In the genomic region with DNA sequence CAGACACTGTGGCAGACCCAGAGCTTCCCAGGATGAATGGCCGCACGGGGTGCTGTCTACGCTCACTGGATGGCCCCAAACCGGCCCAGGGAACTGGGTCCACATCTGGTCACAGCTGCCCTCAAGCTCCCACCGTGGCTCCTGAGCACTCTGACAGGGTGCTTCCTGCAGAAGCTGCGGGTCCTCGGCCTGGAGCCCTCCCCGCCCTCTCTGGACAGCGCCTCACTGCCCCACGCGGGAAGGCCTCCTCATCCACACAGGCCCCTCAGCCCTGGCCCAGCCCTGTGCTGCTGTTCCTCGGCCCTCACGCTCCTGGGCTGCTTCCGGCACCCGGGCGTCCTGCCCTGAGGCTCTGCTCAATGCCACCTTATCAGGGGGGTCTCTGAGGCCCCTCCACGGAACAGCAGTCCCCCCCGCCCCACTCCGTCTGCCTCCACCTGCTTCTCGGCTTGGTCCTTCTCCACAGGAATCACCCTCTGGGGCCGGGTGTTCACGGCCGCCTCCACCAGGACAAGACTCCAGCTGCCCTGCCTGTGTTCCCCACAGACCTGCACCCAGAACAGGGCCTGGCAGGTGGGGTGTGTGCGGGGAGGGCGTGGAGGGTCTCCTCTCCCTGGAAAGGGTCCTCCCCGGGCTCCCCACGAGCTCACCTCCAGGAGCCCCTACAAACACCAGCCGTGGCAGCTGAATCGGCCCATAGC, we compare ENCODE assay signal across 14 cellular contexts.
"Had no signal": no experiment of that assay in that cellular context is flagged by ENCODE, and none has a peak within 500 bp of the region (broad histone marks: within the 10 kb centered on the region; RNA-seq: fewer than 3 reads in every experiment).

No MANE protein-coding gene starts in this region.

- DNase-seq: activated CD4-positive, CD25-positive, alpha-beta regulatory T cell; amygdala; mesenchymal stem cell; naive B cell; stimulated activated CD4-positive, alpha-beta T cell treated with anti-CD3 and anti-CD28 coated beads, Interleukin-4, amount 100 ng/mL, for 1 hour; T-helper 9 cell; thyroid gland had no signal

- H3K27me3 Mint-ChIP-seq: naive B cell had no signal

- H3K4me3 ChIP-seq: cardiac muscle cell, mucosa of descending colon, pancreas, smooth muscle cell, thyroid gland had no signal

- H3K36me3 ChIP-seq: cardiac muscle cell, neutrophil, pancreas, thyroid gland had no signal

- H3K27ac ChIP-seq: cardiac muscle cell, neutrophil, pancreas, thyroid gland had no signal

- H3K4me1 ChIP-seq: pancreas, thyroid gland had no signal

- ATAC-seq: mucosa of descending colon, pancreas, sciatic nerve had no signal

- H3K9me3 Mint-ChIP-seq: activated naive CD4-positive, alpha-beta T cell treated with anti-CD3 and anti-CD28 coated beads, Interleukin-2, amount 50 U/mL, for 72 hours had no signal

- H3K36me3 Mint-ChIP-seq: naive B cell had no signal

- H3K9me3 ChIP-seq: mucosa of descending colon, neutrophil, pancreas, thyroid gland had no signal

- H3K27me3 ChIP-seq: cardiac muscle cell, pancreas, thyroid gland had no signal

- H3K4me2 ChIP-seq: smooth muscle cell had no signal
